ENCODE assay signal across 8 cellular contexts in genomic region chr22:36180038-36180880, GRCh38. TPM values are rescaled to one million over a fixed set of nuclear protein-coding genes. Genes with fewer than 3 reads are reported as not detected.
DNase-seq lines count a peak whose midpoint lies in the region; ATAC-seq, FAIRE-seq and TF ChIP-seq lines count a peak whose summit lies in the region.

No MANE protein-coding gene starts in this region.

- ATAC-seq in heart left ventricle (peak; percentile 79 to 96 (median 92)), psoas muscle (peak; percentile 83 to 95 (median 90)), HG03469 (IDR thresholded peaks at IDR 0.05; ENCODE audit: unreplicated experiment) (no peak)

- DNase-seq in COR-L47 (lab: John Stamatoyannopoulos, UW) (peak; percentile 23), HTR-8/SVneo (ENCODE audit: insufficient read length, low spot score) (peak; percentile 60), SW480 (ENCODE audit: low spot score) (peak; percentile 31), heart left ventricle (peak; percentile 81 to 92 (median 86)), psoas muscle (peak; percentile 86 to 90), vagina (ENCODE audit: extremely low spot score in 2 of 2) (no peak)
- DNase-seq in activated naive CD8-positive, alpha-beta T cell treated with anti-CD3 and anti-CD28 coated beads, Interleukin-2, amount 50 U/mL, for 16 hours (ENCODE audit: low read depth, low spot score) = peak; percentile 72

- 55 to 60% (median 58%) methylated on average over 19 to 22 of the region's 22 CpGs for WGBS in heart left ventricle, 4 donors
- WGBS in psoas muscle, 3 donors = 60 to 71% (median 63%) methylated on average over 22 of the region's 22 CpGs

- intact Hi-C loops in heart left ventricle (cut with DNase I) = loop anchor here in 9 of 10 donors (1.0 to 5.0 kb wide), 7 partner anchors 33 to 113 kb away; no protein-coding TSS in a partner anchor
- intact Hi-C loops in psoas muscle (cut with DNase I) = loop anchor here in 1 of 2 donors (2.0 kb wide), 1 partner anchor 35 kb away; no protein-coding TSS in a partner anchor
- intact Hi-C loops in vagina (cut with DNase I) = loop anchor here (5.0 kb wide), 1 partner anchor 38 kb away; no protein-coding TSS in a partner anchor

- H3K27me3 ChIP-seq in heart left ventricle (no peaks in the 10 kb centered on the region), psoas muscle (ENCODE audit: insufficient read depth in 3 of 3, low read length in 2 of 3) (no peaks in the 10 kb centered on the region), vagina (no peaks in the 10 kb centered on the region)

- H3K9me3 ChIP-seq in heart left ventricle = no peaks in the 10 kb centered on the region
- no peaks in the 10 kb centered on the region for H3K9me3 ChIP-seq in psoas muscle
- H3K9me3 ChIP-seq in vagina = no peaks in the 10 kb centered on the region

- H3K36me3 ChIP-seq in heart left ventricle (no peaks in the 10 kb centered on the region), psoas muscle (ENCODE audit: insufficient read depth in 1 of 2, low read depth in 1 of 2) (no peaks in the 10 kb centered on the region), vagina (no peaks in the 10 kb centered on the region)

- H3K4me1 ChIP-seq in heart left ventricle = peaks cover 0 to 19% (median 4%) of the 10 kb centered on the region in 12 donors
- no peaks in the 10 kb centered on the region for H3K4me1 ChIP-seq in psoas muscle
- no peaks in the 10 kb centered on the region for H3K4me1 ChIP-seq in vagina

- TF ChIP-seq POLR2A in heart left ventricle (IDR thresholded peaks at IDR 0.05) = no peak
- TF ChIP-seq POLR2A in vagina (IDR thresholded peaks at IDR 0.05) = no peak

- peak overlapping the region in 1 of 12 donors; percentile 3 for H3K27ac ChIP-seq in heart left ventricle
- no peak overlapping the region for H3K27ac ChIP-seq in psoas muscle
- no peak overlapping the region for H3K27ac ChIP-seq in vagina

- H3K4me3 ChIP-seq in heart left ventricle (no peak overlapping the region), psoas muscle (no peak overlapping the region), vagina (no peak overlapping the region)

- FAIRE-seq in HTR-8/SVneo (lab: Jason Lieb, UNC) = no peak

- TF ChIP-seq CTCF in heart left ventricle (IDR thresholded peaks at IDR 0.05) = peak; percentile 80 to 97 (median 86)
- peak; percentile 88 for TF ChIP-seq CTCF in psoas muscle (IDR thresholded peaks at IDR 0.05)
- peak; percentile 66 to 94 (median 75) for TF ChIP-seq CTCF in vagina (IDR thresholded peaks at IDR 0.05)

RNA-seq across cellular contexts. Expression of gene APOL3, which starts 19.7 kb away (rescaled TPM):
- total RNA-seq in heart left ventricle (100 to 1,000 TPM in 1 of 9 donors, 10 to 100 TPM in 8; 16.9 to 103 (median 24.5) TPM), psoas muscle (10 to 100 TPM; 15.1 to 24.1 (median 18.3) TPM), vagina (48.9 TPM)
- polyA plus RNA-seq in heart left ventricle (10 to 100 TPM; 23.9 to 24.6 TPM), psoas muscle (10 to 100 TPM; 11.1 to 16.3 (median 15.1) TPM)

RNA-seq across cellular contexts. Expression of gene APOL4, which starts 21.4 kb away (rescaled TPM):
- 10 to 100 TPM in 2 of 9 donors, 1 to 10 TPM in 5, not detected in 2; 1.7 to 26.5 (median 5.7) TPM for total RNA-seq in heart left ventricle
- 1 to 10 TPM; 2.8 to 3.2 TPM for polyA plus RNA-seq in heart left ventricle
- total RNA-seq in psoas muscle = 1 to 10 TPM in 3 of 4 donors, under 1 TPM in 1; 0.86 to 6.8 (median 2.5) TPM
- 1 to 10 TPM; 1.1 to 2.1 (median 1.6) TPM for polyA plus RNA-seq in psoas muscle
- total RNA-seq in vagina = 4.2 TPM

RNA-seq across cellular contexts. Expression of gene APOL2, which starts 59.1 kb away (rescaled TPM):
- total RNA-seq in heart left ventricle (100 to 1,000 TPM in 1 of 9 donors, 10 to 100 TPM in 8; 26.6 to 213 (median 55.9) TPM), psoas muscle (10 to 100 TPM; 24.4 to 54.7 (median 43.6) TPM), vagina (63.8 TPM)
- polyA plus RNA-seq in heart left ventricle (10 to 100 TPM; 37.2 to 44.7 TPM), psoas muscle (10 to 100 TPM; 17.5 to 52.2 (median 26.8) TPM)

Comparison
In these comparisons a context has a peak if more than half of its experiments do, and no peak if none do; other contexts are left out.
1. DNase-seq: peak in COR-L47 (single experiment), HTR-8/SVneo (single experiment), SW480 (single experiment), activated naive CD8-positive, alpha-beta T cell treated with anti-CD3 and anti-CD28 coated beads, Interleukin-2, amount 50 U/mL, for 16 hours (single experiment), heart left ventricle (5 of 5) and psoas muscle (2 of 2); none in vagina (0 of 2).
2. Peak in every context shown above with its lines, with median percentiles within 50 percentile points of each other: CTCF ChIP-seq.